27 cellular contexts compared by ENCODE assay signal in genomic region chr20:47179267-47179666, GRCh38.
"Had no signal": no experiment of that assay in that cellular context is flagged by ENCODE, and none has a peak within 500 bp of the region (broad histone marks: within the 10 kb centered on the region; RNA-seq: fewer than 3 reads in every experiment).

No MANE protein-coding gene starts in this region.

- FAIRE-seq: colon, endometrium, endothelial cell of umbilical vein had no signal

- H3K27ac ChIP-seq: colonic mucosa, coronary artery, dorsolateral prefrontal cortex, epithelial cell of prostate, esophagus muscularis mucosa, esophagus squamous epithelium, foreskin keratinocyte, gastrocnemius medialis, gastroesophageal sphincter, heart left ventricle, heart right ventricle had no signal

- H3K36me3 ChIP-seq: colonic mucosa, gastrocnemius medialis, heart left ventricle, heart right ventricle had no signal

- H3K4me1 ChIP-seq: colonic mucosa, esophagus muscularis mucosa, esophagus squamous epithelium, foreskin keratinocyte, gastrocnemius medialis, gastroesophageal sphincter had no signal

- DNase-seq: colonic mucosa; cortex of kidney; dermis blood vessel endothelial cell; dorsolateral prefrontal cortex; effector CD4-positive, alpha-beta T cell; effector CD8-positive, alpha-beta T cell; effector memory CD4-positive, alpha-beta T cell; effector memory CD8-positive, alpha-beta T cell; endodermal cell; erythroblast; esophagus squamous epithelium; foreskin fibroblast; foreskin keratinocyte; foreskin melanocyte; gastrocnemius medialis; glutamatergic neuron; head of caudate nucleus; heart left ventricle; heart right ventricle had no signal

- ATAC-seq: effector memory CD8-positive, alpha-beta T cell; esophagus mucosa; foreskin keratinocyte; gastrocnemius medialis; gastroesophageal sphincter; heart left ventricle; heart right ventricle had no signal

- H3K9me3 ChIP-seq: colonic mucosa, esophagus muscularis mucosa, esophagus squamous epithelium, gastrocnemius medialis, gastroesophageal sphincter, heart left ventricle, heart right ventricle had no signal

- H3K4me3 ChIP-seq: colonic mucosa, coronary artery, dorsolateral prefrontal cortex, esophagus muscularis mucosa, esophagus squamous epithelium, gastrocnemius medialis, gastroesophageal sphincter, heart left ventricle, heart right ventricle had no signal

- H3K27me3 ChIP-seq: colonic mucosa, esophagus muscularis mucosa, esophagus squamous epithelium, foreskin keratinocyte, gastrocnemius medialis, gastroesophageal sphincter, heart left ventricle had no signal
